In the genomic region with DNA sequence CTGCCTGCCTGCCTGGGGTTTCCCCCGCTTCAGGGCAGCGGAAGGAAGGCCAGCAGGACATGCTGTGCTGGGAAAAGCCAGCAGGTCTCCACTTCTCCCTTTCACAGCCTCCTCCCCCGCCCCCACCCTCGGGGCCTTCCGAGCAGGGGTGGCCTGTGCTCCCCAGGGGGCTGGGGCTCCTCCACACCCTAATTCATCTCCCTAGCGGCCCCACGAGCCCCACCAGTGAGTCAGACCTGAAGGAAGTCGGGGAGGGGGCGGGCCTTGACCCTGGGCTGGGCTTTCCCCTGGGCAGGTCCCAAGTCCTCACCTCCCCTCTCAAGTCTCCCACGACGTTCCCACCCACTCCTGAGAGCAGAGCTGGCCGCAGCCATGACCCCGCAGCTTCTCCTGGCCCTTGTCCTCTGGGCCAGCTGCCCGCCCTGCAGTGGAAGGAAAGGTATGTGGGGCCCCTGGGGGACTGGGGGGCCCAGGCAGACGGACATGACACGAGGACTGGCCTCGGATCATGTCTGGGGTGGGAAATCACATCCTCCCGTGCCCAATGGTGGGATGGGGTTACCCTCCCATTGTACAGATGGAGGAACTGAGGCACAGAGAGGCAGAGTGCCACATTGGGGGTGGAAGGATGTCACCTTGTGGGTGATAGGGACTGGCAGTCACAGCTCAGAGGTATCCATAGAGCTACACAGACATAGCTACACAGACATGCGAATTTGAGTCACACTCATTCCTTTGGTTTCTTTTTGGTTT, we compare ENCODE assay signal across 7 cellular contexts. TPM values are rescaled to one million over a fixed set of nuclear protein-coding genes. Genes with fewer than 3 reads are reported as not detected.
DNase-seq lines count a peak whose midpoint lies in the region; ATAC-seq and TF ChIP-seq lines count a peak whose summit lies in the region.

A gene (plus strand): TSS at position 345 of the 753 bp plus-strand sequence. CDS start 28 bp downstream, at position 373.

- H3K79me2 ChIP-seq in GM23338 (replicated peaks; ENCODE audit: insufficient read depth) (no peaks in the 10 kb centered on the region), PC-3 (ENCODE audit: low read length) (no peaks in the 10 kb centered on the region)

- H3K27ac Mint-ChIP-seq in GM23338 = no peak within 1 kb of the TSS
- no peak within 1 kb of the TSS for H3K27ac Mint-ChIP-seq in central memory CD8-positive, alpha-beta T cell (ENCODE audit: low read depth)

- no peak for TF ChIP-seq CTCF in GM23338 (conservative IDR thresholded peaks at IDR 0.05; ENCODE audit: low read depth in 2 of 2)
- no peak for TF ChIP-seq CTCF in PC-3 (conservative IDR thresholded peaks at IDR 0.05; ENCODE audit: low read depth, low read length)
- TF ChIP-seq CTCF in omental fat pad (IDR thresholded peaks at IDR 0.05) = no peak
- TF ChIP-seq CTCF in RWPE1 (conservative IDR thresholded peaks at IDR 0.05; ENCODE audit: low read depth) = no peak
- TF ChIP-seq CTCF in vagina (IDR thresholded peaks at IDR 0.05) = no peak

- H2AFZ ChIP-seq in GM23338 (peak within 1 kb of the TSS; percentile 23), PC-3 (ENCODE audit: low read length) (0 out of 2 replicates have a peak within 1 kb of the TSS, but pooled peaks have one; percentile 6)

- intact Hi-C loops in PC-3 (cut with micrococcal nuclease) (no loop called here), vagina (cut with DNase I) (no loop called here)

- H3K4me3 ChIP-seq in GM23338 (0 out of 2 replicates have a peak within 1 kb of the TSS, but pooled peaks have one; percentile 26), PC-3 (ENCODE audit: low read length) (no peak within 1 kb of the TSS), vagina (no peak within 1 kb of the TSS)

- H3K4me1 ChIP-seq in GM23338 (ENCODE audit: insufficient read depth) = no peaks in the 10 kb centered on the region; the same call in 1 of the 2 replicates
- H3K4me1 ChIP-seq in PC-3 (ENCODE audit: insufficient read depth, low read length) = peaks cover 7% of the 10 kb centered on the region; the same call in 1 of the 2 replicates
- H3K4me1 ChIP-seq in vagina = no peaks in the 10 kb centered on the region

- H3K4me2 ChIP-seq in GM23338 (peak within 1 kb of the TSS; percentile 66; the same call in 1 of the 2 replicates), PC-3 (ENCODE audit: low read length) (peak within 1 kb of the TSS; percentile 19; the same call in 1 of the 2 replicates)

- H3F3A ChIP-seq in GM23338 (replicated peaks; ENCODE audit: low read depth) = 0 out of 2 replicates have a peak, but pooled peaks cover 3% of the 10 kb centered on the region
- H3F3A ChIP-seq in PC-3 (ENCODE audit: low read length, unreplicated experiment) = no peaks in the 10 kb centered on the region

- POLR2A ChIA-PET in PC-3 (lab: Charles Lee; ENCODE audit: unreplicated experiment) (no interaction called here), RWPE1 (lab: Yijun Ruan, JAX; ENCODE audit: low non-redundant PET) (no interaction called here)

- BruUV-seq in PC-3 (replicated peaks; lab: Mats Ljungman, UMichigan) = no TSS peak

- H3K36me3 ChIP-seq in GM23338 (ENCODE audit: insufficient read depth) = no peaks in the 10 kb centered on the region
- no peaks in the 10 kb centered on the region for H3K36me3 ChIP-seq in PC-3 (ENCODE audit: low read depth, low read length)
- H3K36me3 ChIP-seq in vagina = no peaks in the 10 kb centered on the region

- no peaks in the 10 kb centered on the region for H4K20me1 ChIP-seq in GM23338 (replicated peaks; ENCODE audit: insufficient read depth)
- no peaks in the 10 kb centered on the region for H4K20me1 ChIP-seq in PC-3 (ENCODE audit: low read length)

- no peak within 1 kb of the TSS; the same call in 2 of the 3 replicates for H3K4me3 Mint-ChIP-seq in GM23338
- H3K4me3 Mint-ChIP-seq in central memory CD8-positive, alpha-beta T cell = no peak within 1 kb of the TSS

- no peak within 1 kb of the TSS for H3K27ac ChIP-seq in GM23338 (ENCODE audit: low read depth)
- H3K27ac ChIP-seq in PC-3 (ENCODE audit: low read length) = no peak within 1 kb of the TSS
- no peak within 1 kb of the TSS for H3K27ac ChIP-seq in RWPE1
- H3K27ac ChIP-seq in vagina = no peak within 1 kb of the TSS

- H3K4me1 Mint-ChIP-seq in GM23338 = no peaks in the 10 kb centered on the region
- H3K4me1 Mint-ChIP-seq in central memory CD8-positive, alpha-beta T cell = no peaks in the 10 kb centered on the region

- ATAC-seq in GM18502 (IDR thresholded peaks at IDR 0.05; ENCODE audit: poor library complexity, unreplicated experiment) = peak; percentile 71
- peak; percentile 55 for ATAC-seq in GM23338
- peak; percentile 51 for ATAC-seq in PC-3
- peak; percentile 67 for ATAC-seq in central memory CD8-positive, alpha-beta T cell (replicated peaks; ENCODE audit: extremely low read depth, poor library complexity, severe bottlenecking)
- peak; percentile 52 for ATAC-seq in omental fat pad (ENCODE audit: low FRiP score)

- no peaks in the 10 kb centered on the region for H3K9me3 ChIP-seq in PC-3 (ENCODE audit: low read length)
- no peaks in the 10 kb centered on the region for H3K9me3 ChIP-seq in vagina

- no peak within 1 kb of the TSS for H3K9ac ChIP-seq in PC-3 (ENCODE audit: low read length)

- DNase-seq in GM23338 (ENCODE audit: low spot score) (peak; percentile 37), PC-3 (no peak), omental fat pad (ENCODE audit: low spot score) (no peak), RWPE1 (ENCODE audit: low spot score) (no peak), vagina (ENCODE audit: extremely low spot score in 2 of 2) (no peak)
- DNase-seq in central memory CD8-positive, alpha-beta T cell (ENCODE audit: low spot score in 2 of 2) = no peak

- no peaks in the 10 kb centered on the region for H3K27me3 ChIP-seq in GM23338 (ENCODE audit: insufficient read depth)
- 0 out of 2 replicates have a peak, but pooled peaks cover 7% of the 10 kb centered on the region for H3K27me3 ChIP-seq in PC-3 (ENCODE audit: low read length)
- no peaks in the 10 kb centered on the region for H3K27me3 ChIP-seq in vagina

- no peaks in the 10 kb centered on the region for H3K9me2 ChIP-seq in GM23338 (ENCODE audit: insufficient read depth)
- H3K9me2 ChIP-seq in PC-3 (replicated peaks; ENCODE audit: low read length) = no peaks in the 10 kb centered on the region

- H3K27me3 Mint-ChIP-seq in GM23338 (ENCODE audit: insufficient read depth, low read depth, poor library complexity) = peaks cover 7% of the 10 kb centered on the region
- peaks cover 14% of the 10 kb centered on the region for H3K27me3 Mint-ChIP-seq in central memory CD8-positive, alpha-beta T cell

- no peak for TF ChIP-seq POLR2A in vagina (IDR thresholded peaks at IDR 0.05)

- no peaks in the 10 kb centered on the region; the same call in 2 of the 3 replicates for H3K9me3 Mint-ChIP-seq in GM23338
- no peaks in the 10 kb centered on the region for H3K9me3 Mint-ChIP-seq in central memory CD8-positive, alpha-beta T cell

- CTCF ChIA-PET in PC-3 (lab: Charles Lee) (interaction anchor here (0.6 kb wide), 1 partner anchor 407 kb away, joined by 5 read pairs; no protein-coding TSS in a partner anchor), RWPE1 (lab: Yijun Ruan, JAX) (no interaction called here)

- H3K36me3 Mint-ChIP-seq in GM23338 (ENCODE audit: low read depth) = peaks cover 4% of the 10 kb centered on the region; the same call in 1 of the 3 replicates
- H3K36me3 Mint-ChIP-seq in central memory CD8-positive, alpha-beta T cell (ENCODE audit: insufficient read depth) = no peaks in the 10 kb centered on the region

TF ChIP-seq in GM23338, 12 proteins besides CTCF, POLR2A, EP300 and RAD21 (continues in another document):
- TF ChIP-seq, protein P1, sequence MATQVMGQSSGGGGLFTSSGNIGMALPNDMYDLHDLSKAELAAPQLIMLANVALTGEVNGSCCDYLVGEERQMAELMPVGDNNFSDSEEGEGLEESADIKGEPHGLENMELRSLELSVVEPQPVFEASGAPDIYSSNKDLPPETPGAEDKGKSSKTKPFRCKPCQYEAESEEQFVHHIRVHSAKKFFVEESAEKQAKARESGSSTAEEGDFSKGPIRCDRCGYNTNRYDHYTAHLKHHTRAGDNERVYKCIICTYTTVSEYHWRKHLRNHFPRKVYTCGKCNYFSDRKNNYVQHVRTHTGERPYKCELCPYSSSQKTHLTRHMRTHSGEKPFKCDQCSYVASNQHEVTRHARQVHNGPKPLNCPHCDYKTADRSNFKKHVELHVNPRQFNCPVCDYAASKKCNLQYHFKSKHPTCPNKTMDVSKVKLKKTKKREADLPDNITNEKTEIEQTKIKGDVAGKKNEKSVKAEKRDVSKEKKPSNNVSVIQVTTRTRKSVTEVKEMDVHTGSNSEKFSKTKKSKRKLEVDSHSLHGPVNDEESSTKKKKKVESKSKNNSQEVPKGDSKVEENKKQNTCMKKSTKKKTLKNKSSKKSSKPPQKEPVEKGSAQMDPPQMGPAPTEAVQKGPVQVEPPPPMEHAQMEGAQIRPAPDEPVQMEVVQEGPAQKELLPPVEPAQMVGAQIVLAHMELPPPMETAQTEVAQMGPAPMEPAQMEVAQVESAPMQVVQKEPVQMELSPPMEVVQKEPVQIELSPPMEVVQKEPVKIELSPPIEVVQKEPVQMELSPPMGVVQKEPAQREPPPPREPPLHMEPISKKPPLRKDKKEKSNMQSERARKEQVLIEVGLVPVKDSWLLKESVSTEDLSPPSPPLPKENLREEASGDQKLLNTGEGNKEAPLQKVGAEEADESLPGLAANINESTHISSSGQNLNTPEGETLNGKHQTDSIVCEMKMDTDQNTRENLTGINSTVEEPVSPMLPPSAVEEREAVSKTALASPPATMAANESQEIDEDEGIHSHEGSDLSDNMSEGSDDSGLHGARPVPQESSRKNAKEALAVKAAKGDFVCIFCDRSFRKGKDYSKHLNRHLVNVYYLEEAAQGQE (IDR thresholded peaks at IDR 0.05; ENCODE audit: unreplicated experiment) = no peak
- TF ChIP-seq ZNF114 (CRISPR knock-in tag; IDR thresholded peaks at IDR 0.05) = no peak
- TF ChIP-seq, protein P2, sequence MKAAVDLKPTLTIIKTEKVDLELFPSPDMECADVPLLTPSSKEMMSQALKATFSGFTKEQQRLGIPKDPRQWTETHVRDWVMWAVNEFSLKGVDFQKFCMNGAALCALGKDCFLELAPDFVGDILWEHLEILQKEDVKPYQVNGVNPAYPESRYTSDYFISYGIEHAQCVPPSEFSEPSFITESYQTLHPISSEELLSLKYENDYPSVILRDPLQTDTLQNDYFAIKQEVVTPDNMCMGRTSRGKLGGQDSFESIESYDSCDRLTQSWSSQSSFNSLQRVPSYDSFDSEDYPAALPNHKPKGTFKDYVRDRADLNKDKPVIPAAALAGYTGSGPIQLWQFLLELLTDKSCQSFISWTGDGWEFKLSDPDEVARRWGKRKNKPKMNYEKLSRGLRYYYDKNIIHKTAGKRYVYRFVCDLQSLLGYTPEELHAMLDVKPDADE (IDR thresholded peaks at IDR 0.05) = no peak
- no peak for TF ChIP-seq POLR2AphosphoS5 (IDR thresholded peaks at IDR 0.05; ENCODE audit: low read depth)

RNA-seq across cellular contexts. Expression of the gene that starts here (rescaled TPM):
- total RNA-seq in GM23338 (2014; rRNA removed; shearing (Covaris generic)) = 0.52 TPM in 1 of 2 replicates, not detected in the other
- 1.4 and 1.6 TPM in 2 replicates for polyA plus RNA-seq in GM23338 (2016; fragmentation: Nextera tagmentation; extraction: Ambion mirVana)
- total RNA-seq in PC-3 (2014; rRNA removed) = not detected in 2 replicates
- total RNA-seq in omental fat pad = 10 to 100 TPM in 1 of 4 donors, 1 to 10 TPM in 3; 2.2 to 11.4 (median 5.0) TPM
- total RNA-seq in vagina = not detected

Comparison
In these comparisons a context has a peak if more than half of its experiments do, and no peak if none do; other contexts are left out.
1. Peak in ATAC-seq and H3K4me2 ChIP-seq in PC-3; RNA of the gene not detected or under 1 TPM.